12 cellular contexts compared by ENCODE assay signal in genomic region chr12:64627781-64628180, GRCh38. TPM values are rescaled to one million over a fixed set of nuclear protein-coding genes. Genes with fewer than 3 reads are reported as not detected.
DNase-seq lines count a peak whose midpoint lies in the region; ATAC-seq and TF ChIP-seq lines count a peak whose summit lies in the region.
"Had no signal": no experiment of that assay in that cellular context is flagged by ENCODE, and none has a peak within 500 bp of the region (broad histone marks: within the 10 kb centered on the region; RNA-seq: fewer than 3 reads in every experiment).

No MANE protein-coding gene starts in this region.

- TF ChIP-seq CTCF in breast epithelium (IDR thresholded peaks at IDR 0.05) (no peak), left lung (IDR thresholded peaks at IDR 0.05) (no peak), uterus (IDR thresholded peaks at IDR 0.05) (no peak)

- ATAC-seq in activated T-cell treated with anti-CD3 and anti-CD28 coated beads, Interleukin-2, amount 50 U/mL, for 72 hours (replicated peaks in 1 of 2): no peak
- ATAC-seq in left lung (no peak), GM19351 (IDR thresholded peaks at IDR 0.05; ENCODE audit: unreplicated experiment) (no peak)

- TF ChIP-seq POLR2A in breast epithelium (IDR thresholded peaks at IDR 0.05): no peak
- no peak for TF ChIP-seq POLR2A in uterus (IDR thresholded peaks at IDR 0.05)

- DNase-seq in activated T-cell treated with anti-CD3 and anti-CD28 coated beads, Interleukin-2, amount 50 U/mL, for 72 hours: no peak
- DNase-seq in activated T-cell treated with anti-CD3 and anti-CD28 coated beads, Interleukin-2, amount 50 U/mL, for 1 hour: no peak
- no peak for DNase-seq in breast epithelium (ENCODE audit: low spot score in 2 of 2)
- DNase-seq in left lung: no peak
- no peak for DNase-seq in uterus
- no peak for DNase-seq in DMS 273 treated with DMSO at 0.1 percent for 48 hours (lab: John Stamatoyannopoulos, UW)
- DNase-seq in NCI-H1048 (lab: John Stamatoyannopoulos, UW): no peak
- DNase-seq: activated naive CD4-positive, alpha-beta T cell treated with anti-CD3 and anti-CD28 coated beads, Interleukin-2, amount 10 ng/mL, durations not matched to agents 7 days and 5 days; occipital lobe had no signal

- H3K4me1 Mint-ChIP-seq in activated T-cell treated with anti-CD3 and anti-CD28 coated beads, Interleukin-2, amount 50 U/mL, for 72 hours (ENCODE audit: low read depth): peaks cover 71% of the 10 kb centered on the region

- no peaks in the 10 kb centered on the region for H3K4me1 ChIP-seq in breast epithelium
- H3K4me1 ChIP-seq in left lung: peaks cover 36 to 91% of the 10 kb centered on the region in 2 donors
- H3K4me1 ChIP-seq in uterus: peaks cover 9 to 16% of the 10 kb centered on the region in 2 donors

- no peaks in the 10 kb centered on the region for H3K27me3 Mint-ChIP-seq in activated T-cell treated with anti-CD3 and anti-CD28 coated beads, Interleukin-2, amount 50 U/mL, for 72 hours (ENCODE audit: low read depth)
- H3K27me3 Mint-ChIP-seq: activated naive CD4-positive, alpha-beta T cell treated with anti-CD3 and anti-CD28 coated beads, Interleukin-2, amount 10 ng/mL, durations not matched to agents 7 days and 5 days had no signal

- H3K27me3 ChIP-seq in breast epithelium (no peaks in the 10 kb centered on the region), left lung (no peaks in the 10 kb centered on the region), uterus (no peaks in the 10 kb centered on the region)
- H3K27me3 ChIP-seq: BLaER1, hepatocyte had no signal

- peak overlapping the region; percentile 50 to 85 for H3K27ac ChIP-seq in breast epithelium
- peak overlapping the region; percentile 54 to 91 for H3K27ac ChIP-seq in left lung
- peak overlapping the region; percentile 83 to 89 for H3K27ac ChIP-seq in uterus
- H3K27ac ChIP-seq: BLaER1, hepatocyte had no signal

- H3K9me3 Mint-ChIP-seq in activated T-cell treated with anti-CD3 and anti-CD28 coated beads, Interleukin-2, amount 50 U/mL, for 72 hours: peaks cover 2 to 5% of the 10 kb centered on the region in 2 donors

- peak overlapping the region; percentile 84 for H3K27ac Mint-ChIP-seq in activated T-cell treated with anti-CD3 and anti-CD28 coated beads, Interleukin-2, amount 50 U/mL, for 72 hours
- H3K27ac Mint-ChIP-seq: activated naive CD4-positive, alpha-beta T cell treated with anti-CD3 and anti-CD28 coated beads, Interleukin-2, amount 10 ng/mL, durations not matched to agents 7 days and 5 days had no signal

- no peak overlapping the region for H3K4me3 ChIP-seq in breast epithelium
- H3K4me3 ChIP-seq in left lung: no peak overlapping the region
- no peak overlapping the region for H3K4me3 ChIP-seq in uterus
- H3K4me3 ChIP-seq: BLaER1, hepatocyte had no signal

- H3K9me3 ChIP-seq in breast epithelium (no peaks in the 10 kb centered on the region), left lung (no peaks in the 10 kb centered on the region), uterus (no peaks in the 10 kb centered on the region)

- H3K36me3 ChIP-seq in breast epithelium (no peaks in the 10 kb centered on the region), left lung (peaks cover 0 to 4% of the 10 kb centered on the region in 2 donors), uterus (no peaks in the 10 kb centered on the region)

- H3K4me3 Mint-ChIP-seq in activated T-cell treated with anti-CD3 and anti-CD28 coated beads, Interleukin-2, amount 50 U/mL, for 72 hours: peak overlapping the region in 1 of 2 donors; percentile 21
- H3K4me3 Mint-ChIP-seq: activated naive CD4-positive, alpha-beta T cell treated with anti-CD3 and anti-CD28 coated beads, Interleukin-2, amount 10 ng/mL, durations not matched to agents 7 days and 5 days had no signal

- intact Hi-C loops in breast epithelium (cut with DNase I; ENCODE audit: low total_unique reads): no loop called here
- intact Hi-C loops in left lung (cut with DNase I): no loop called here
- intact Hi-C loops in uterus (cut with DNase I; ENCODE audit: low total_unique reads): no loop called here

- peaks cover 15 to 24% of the 10 kb centered on the region in 2 donors for H3K36me3 Mint-ChIP-seq in activated T-cell treated with anti-CD3 and anti-CD28 coated beads, Interleukin-2, amount 50 U/mL, for 72 hours (ENCODE audit: insufficient read depth in 2 of 2)

RNA-seq across cellular contexts. Expression of gene RASSF3, which starts 17.5 kb away (rescaled TPM):
- 10 to 100 TPM; 40.3 to 42.4 TPM for total RNA-seq in activated T-cell treated with anti-CD3 and anti-CD28 coated beads, Interleukin-2, amount 50 U/mL, for 72 hours
- total RNA-seq in breast epithelium: 10 to 100 TPM; 23.4 to 28.4 (median 24.6) TPM
- total RNA-seq in left lung: 10 to 100 TPM; 74.5 to 90.2 TPM
- 10 to 100 TPM; 17.7 to 64.7 (median 29.2) TPM for total RNA-seq in uterus
